In the genomic region with DNA sequence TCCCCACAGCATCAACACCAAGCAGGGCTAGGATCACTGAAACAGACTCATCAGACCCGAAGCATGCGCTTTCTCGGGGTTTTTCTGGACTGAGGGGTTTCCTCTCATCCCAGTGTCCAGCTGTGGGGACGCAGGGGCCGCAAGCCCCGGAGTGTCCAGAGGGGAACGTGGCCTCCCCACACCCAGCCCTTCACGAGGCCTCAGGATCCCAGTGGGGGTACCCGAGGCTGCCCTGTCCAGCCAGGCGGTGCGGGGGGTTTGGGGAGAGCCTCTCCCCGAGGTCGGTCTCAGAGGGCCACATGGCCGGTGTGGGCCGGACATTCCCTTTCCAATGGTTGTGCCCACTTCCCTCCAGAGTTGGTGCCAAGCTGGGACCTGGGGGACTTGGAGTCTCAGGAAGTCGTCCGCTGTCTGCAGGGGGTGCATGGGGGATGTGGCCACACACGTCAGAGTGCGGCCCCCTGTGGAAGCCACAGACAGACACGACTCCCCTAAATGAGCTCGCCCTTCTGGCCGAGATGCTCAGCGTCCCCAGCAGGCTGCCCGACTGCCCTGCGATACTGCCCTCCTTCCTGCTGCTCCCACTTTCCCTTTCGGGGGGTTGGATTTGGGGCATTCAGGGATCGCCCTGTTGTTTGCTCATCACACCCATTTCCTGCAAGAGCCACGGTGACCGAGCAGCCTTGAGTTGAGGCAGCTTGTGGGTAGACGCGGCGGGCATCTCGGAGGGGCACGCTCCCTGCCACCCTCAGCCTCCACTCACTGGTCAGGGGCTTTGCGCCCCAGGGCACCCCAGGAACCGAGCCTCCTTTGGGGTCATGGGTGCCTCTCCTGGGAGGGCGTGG, we compare ENCODE assay signal across 13 cellular contexts. TPM values are rescaled to one million over a fixed set of nuclear protein-coding genes. Genes with fewer than 3 reads are reported as not detected.
A peak's percentile ranks its signal among the peaks of the same experiment; 100 is the strongest.
DNase-seq lines count a peak whose midpoint lies in the region; ATAC-seq and TF ChIP-seq lines count a peak whose summit lies in the region.
"Had no signal": no experiment of that assay in that cellular context is flagged by ENCODE, and none has a peak within 500 bp of the region (broad histone marks: within the 10 kb centered on the region; RNA-seq: fewer than 3 reads in every experiment).

No MANE protein-coding gene starts in this region.

- H3K27me3 ChIP-seq in brain microvascular endothelial cell (replicated peaks) (no peaks in the 10 kb centered on the region), left lung (peaks cover 0 to 28% of the 10 kb centered on the region in 2 donors), subcutaneous abdominal adipose tissue (ENCODE audit: control insufficient read depth in 5 of 5, insufficient read depth in 4 of 5, low read length in 5 of 5) (no peaks in the 10 kb centered on the region)
- H3K27me3 ChIP-seq: hepatocyte had no signal

- intact Hi-C loops in left lung (cut with DNase I) = no loop called here

- in situ Hi-C loops in brain microvascular endothelial cell (cut with HindIII; ENCODE audit: low pct_ligation_motif_present, low sequenced_read_pairs) = no loop called here

- no peak overlapping the region for H3K4me3 ChIP-seq in HEK293 (ENCODE audit: low read depth, low read length)
- H3K4me3 ChIP-seq in brain microvascular endothelial cell (ENCODE audit: low read depth, low read length) = peak overlapping the region; percentile 5
- no peak overlapping the region for H3K4me3 ChIP-seq in left lung
- H3K4me3 ChIP-seq in subcutaneous abdominal adipose tissue (ENCODE audit: low read depth in 1 of 5, low read length in 5 of 5) = peak overlapping the region in 2 of 5 donors; percentile 5 to 7
- H3K4me3 ChIP-seq: hepatocyte had no signal

- CTCF ChIA-PET in HEK293 (lab: Yijun Ruan, JAX) = no interaction called here

- H3K9me3 ChIP-seq in HEK293 (ENCODE audit: control insufficient read depth, insufficient read depth, low read depth, low read length) (no peaks in the 10 kb centered on the region), left lung (no peaks in the 10 kb centered on the region), subcutaneous abdominal adipose tissue (ENCODE audit: control insufficient read depth in 5 of 5, low read length in 5 of 5) (no peaks in the 10 kb centered on the region)

- peaks cover 6% of the 10 kb centered on the region for H3K4me1 ChIP-seq in HEK293 (ENCODE audit: control insufficient read depth, insufficient read depth, low read length)
- peaks cover 3 to 17% of the 10 kb centered on the region in 2 donors for H3K4me1 ChIP-seq in left lung
- H3K4me1 ChIP-seq in subcutaneous abdominal adipose tissue (ENCODE audit: control insufficient read depth in 5 of 5, insufficient read depth in 5 of 5, low read length in 5 of 5) = peaks cover 6 to 53% (median 50%) of the 10 kb centered on the region in 5 donors

- H3K27ac ChIP-seq in HEK293 (ENCODE audit: extremely low read depth, low read depth, low read length) = no peak overlapping the region
- no peak overlapping the region for H3K27ac ChIP-seq in brain microvascular endothelial cell
- no peak overlapping the region for H3K27ac ChIP-seq in left lung
- peak overlapping the region; percentile 21 for H3K27ac ChIP-seq in subcutaneous abdominal adipose tissue (ENCODE audit: low read depth, low read length)
- H3K27ac ChIP-seq: hepatocyte had no signal

- no peak for DNase-seq in brain microvascular endothelial cell
- DNase-seq in left lung = peak; percentile 26 to 80
- DNase-seq in mesenteric fat pad (ENCODE audit: low spot score) = no peak
- DNase-seq: activated CD8-positive, alpha-beta memory T cell treated with anti-CD3 and anti-CD28 coated beads, Interleukin-2, amount 50 U/mL, for 48 hours; anterior cingulate cortex; Kasumi-1; NCI-H1694 treated with DMSO at 0.1 percent for 48 hours; stimulated activated naive CD8-positive, alpha-beta T cell treated with anti-CD3 and anti-CD28 coated beads, Interleukin-15, amount 100 ng/mL, for 72 hours had no signal

- TF ChIP-seq CTCF in HEK293 (tag by site-specific recombination; IDR thresholded peaks at IDR 0.05) = no peak
- no peak for TF ChIP-seq CTCF in brain microvascular endothelial cell (IDR thresholded peaks at IDR 0.05; ENCODE audit: low read depth, low read length, missing control alignments)
- TF ChIP-seq CTCF in left lung (IDR thresholded peaks at IDR 0.05) = no peak

- H3K36me3 ChIP-seq in HEK293 (ENCODE audit: control insufficient read depth in 2 of 2, insufficient read depth in 1 of 2, low read length in 2 of 2) (peaks cover 10 to 48% of the 10 kb centered on the region in 2 experiments; a peak in 2 of 3 replicates), brain microvascular endothelial cell (replicated peaks) (peaks cover 55% of the 10 kb centered on the region), left lung (peaks cover 0 to 26% of the 10 kb centered on the region in 2 donors), subcutaneous abdominal adipose tissue (ENCODE audit: control insufficient read depth in 5 of 5, insufficient read depth in 5 of 5, low read length in 5 of 5) (peaks cover 0 to 60% (median 52%) of the 10 kb centered on the region in 5 donors)

- ATAC-seq in left lung (no peak), SK-N-SH treated with all-trans-retinoic acid at 6 μM for 48 hours (no peak), HG03432 (IDR thresholded peaks at IDR 0.05; ENCODE audit: unreplicated experiment) (no peak)
- ATAC-seq: stimulated activated naive CD8-positive, alpha-beta T cell treated with anti-CD3 and anti-CD28 coated beads, Interleukin-15, amount 100 ng/mL, for 72 hours had no signal

- H3K9ac ChIP-seq in subcutaneous abdominal adipose tissue (ENCODE audit: low read length in 5 of 5) = no peak overlapping the region

- POLR2A ChIA-PET in HEK293 (lab: Yijun Ruan, JAX) = interaction anchor here (0.5 kb wide), 1 partner anchor 287 kb away, joined by 3 read pairs; no protein-coding TSS in a partner anchor

TF ChIP-seq in HEK293, 187 proteins besides CTCF, POLR2A, EP300 and RAD21:
- TF ChIP-seq, protein P1, sequence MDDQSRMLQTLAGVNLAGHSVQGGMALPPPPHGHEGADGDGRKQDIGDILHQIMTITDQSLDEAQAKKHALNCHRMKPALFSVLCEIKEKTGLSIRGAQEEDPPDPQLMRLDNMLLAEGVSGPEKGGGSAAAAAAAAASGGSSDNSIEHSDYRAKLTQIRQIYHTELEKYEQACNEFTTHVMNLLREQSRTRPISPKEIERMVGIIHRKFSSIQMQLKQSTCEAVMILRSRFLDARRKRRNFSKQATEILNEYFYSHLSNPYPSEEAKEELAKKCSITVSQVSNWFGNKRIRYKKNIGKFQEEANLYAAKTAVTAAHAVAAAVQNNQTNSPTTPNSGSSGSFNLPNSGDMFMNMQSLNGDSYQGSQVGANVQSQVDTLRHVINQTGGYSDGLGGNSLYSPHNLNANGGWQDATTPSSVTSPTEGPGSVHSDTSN (CRISPR knock-in tag; IDR thresholded peaks at IDR 0.05) = no peak
- no peak for TF ChIP-seq MEIS1 (CRISPR knock-in tag; IDR thresholded peaks at IDR 0.05; ENCODE audit: borderline replicate concordance)
- TF ChIP-seq GLIS2 (tag by site-specific recombination; IDR thresholded peaks at IDR 0.05) = peak; percentile 63; the same call in 1 of the 2 replicates
- 0 out of 2 replicates have a peak, but pooled peaks have one; percentile 29 for TF ChIP-seq BCL11A (tag by site-specific recombination; IDR thresholded peaks at IDR 0.05; ENCODE audit: low read depth)

TF ChIP-seq in SK-N-SH treated with all-trans-retinoic acid at 6 μM for 48 hours, 23 proteins besides CTCF, POLR2A, EP300 and RAD21 (continues in another document):
- no peak for TF ChIP-seq ZFP30 (CRISPR knock-in tag; IDR thresholded peaks at IDR 0.05)
- TF ChIP-seq ZFP3 (CRISPR knock-in tag; IDR thresholded peaks at IDR 0.05) = no peak
- TF ChIP-seq GLIS3 (CRISPR knock-in tag; IDR thresholded peaks at IDR 0.05) = no peak
- no peak for TF ChIP-seq TCF4 (CRISPR knock-in tag; IDR thresholded peaks at IDR 0.05; ENCODE audit: borderline replicate concordance)
- TF ChIP-seq CSDC2 (CRISPR knock-in tag; IDR thresholded peaks at IDR 0.05) = no peak
- TF ChIP-seq, protein P2, sequence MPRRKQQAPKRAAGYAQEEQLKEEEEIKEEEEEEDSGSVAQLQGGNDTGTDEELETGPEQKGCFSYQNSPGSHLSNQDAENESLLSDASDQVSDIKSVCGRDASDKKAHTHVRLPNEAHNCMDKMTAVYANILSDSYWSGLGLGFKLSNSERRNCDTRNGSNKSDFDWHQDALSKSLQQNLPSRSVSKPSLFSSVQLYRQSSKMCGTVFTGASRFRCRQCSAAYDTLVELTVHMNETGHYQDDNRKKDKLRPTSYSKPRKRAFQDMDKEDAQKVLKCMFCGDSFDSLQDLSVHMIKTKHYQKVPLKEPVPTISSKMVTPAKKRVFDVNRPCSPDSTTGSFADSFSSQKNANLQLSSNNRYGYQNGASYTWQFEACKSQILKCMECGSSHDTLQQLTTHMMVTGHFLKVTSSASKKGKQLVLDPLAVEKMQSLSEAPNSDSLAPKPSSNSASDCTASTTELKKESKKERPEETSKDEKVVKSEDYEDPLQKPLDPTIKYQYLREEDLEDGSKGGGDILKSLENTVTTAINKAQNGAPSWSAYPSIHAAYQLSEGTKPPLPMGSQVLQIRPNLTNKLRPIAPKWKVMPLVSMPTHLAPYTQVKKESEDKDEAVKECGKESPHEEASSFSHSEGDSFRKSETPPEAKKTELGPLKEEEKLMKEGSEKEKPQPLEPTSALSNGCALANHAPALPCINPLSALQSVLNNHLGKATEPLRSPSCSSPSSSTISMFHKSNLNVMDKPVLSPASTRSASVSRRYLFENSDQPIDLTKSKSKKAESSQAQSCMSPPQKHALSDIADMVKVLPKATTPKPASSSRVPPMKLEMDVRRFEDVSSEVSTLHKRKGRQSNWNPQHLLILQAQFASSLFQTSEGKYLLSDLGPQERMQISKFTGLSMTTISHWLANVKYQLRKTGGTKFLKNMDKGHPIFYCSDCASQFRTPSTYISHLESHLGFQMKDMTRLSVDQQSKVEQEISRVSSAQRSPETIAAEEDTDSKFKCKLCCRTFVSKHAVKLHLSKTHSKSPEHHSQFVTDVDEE (CRISPR knock-in tag; IDR thresholded peaks at IDR 0.05) = no peak
- TF ChIP-seq ARNTL (CRISPR knock-in tag; IDR thresholded peaks at IDR 0.05; ENCODE audit: borderline replicate concordance, low read depth) = no peak
- TF ChIP-seq BACH2 (CRISPR knock-in tag; IDR thresholded peaks at IDR 0.05; ENCODE audit: borderline replicate concordance) = no peak

RNA-seq across cellular contexts. Expression of a gene that starts 4.1 kb away (rescaled TPM):
- total RNA-seq in left lung = 100 to 1,000 TPM; 272 to 322 TPM
- 521 TPM for total RNA-seq in mesenteric fat pad

Comparison
In these comparisons a context has a peak if more than half of its experiments do, and no peak if none do; other contexts are left out.
1. DNase-seq: peak in left lung (2 of 2); none in brain microvascular endothelial cell (single experiment) and mesenteric fat pad (single experiment).